Comparison of ENCODE assay signal across 16 cellular contexts in genomic region chr22:31271026-31271425, GRCh38. TPM values are rescaled to one million over a fixed set of nuclear protein-coding genes. Genes with fewer than 3 reads are reported as not detected.
DNase-seq lines count a peak whose midpoint lies in the region; ATAC-seq and TF ChIP-seq lines count a peak whose summit lies in the region.
"Had no signal": no experiment of that assay in that cellular context is flagged by ENCODE, and none has a peak within 500 bp of the region (broad histone marks: within the 10 kb centered on the region; RNA-seq: fewer than 3 reads in every experiment).

No MANE protein-coding gene starts in this region.

- BruUV-seq in Caco-2 (replicated peaks; lab: Mats Ljungman, UMichigan), result no TSS peak

- H3K4me3 ChIP-seq in Caco-2 (ENCODE audit: low read depth, low read length) (no peak overlapping the region), neutrophil (ENCODE audit: low read depth in 1 of 2, low read length in 1 of 2) (no peak overlapping the region)
- H3K4me3 ChIP-seq: prostate gland had no signal

- peaks cover 51% of the 10 kb centered on the region for H3K36me3 Mint-ChIP-seq in activated CD4-positive, alpha-beta T cell treated with anti-CD3 and anti-CD28 coated beads for 36 hours (ENCODE audit: low read depth)
- H3K36me3 Mint-ChIP-seq in Caco-2 (ENCODE audit: insufficient read depth, unreplicated experiment), result peaks cover 43% of the 10 kb centered on the region
- H3K36me3 Mint-ChIP-seq in effector memory CD8-positive, alpha-beta T cell (ENCODE audit: insufficient read depth), result peaks cover 28% of the 10 kb centered on the region

- H3K27me3 Mint-ChIP-seq in activated CD4-positive, alpha-beta T cell treated with anti-CD3 and anti-CD28 coated beads for 36 hours, result no peaks in the 10 kb centered on the region
- no peaks in the 10 kb centered on the region for H3K27me3 Mint-ChIP-seq in Caco-2 (ENCODE audit: insufficient read depth, unreplicated experiment)
- no peaks in the 10 kb centered on the region for H3K27me3 Mint-ChIP-seq in effector memory CD8-positive, alpha-beta T cell

- H3K36me3 ChIP-seq in Caco-2 (ENCODE audit: control insufficient read depth, insufficient read depth, low read length), result peaks cover 2% of the 10 kb centered on the region; the same call in 1 of the 2 replicates
- peaks cover 100% of the 10 kb centered on the region for H3K36me3 ChIP-seq in neutrophil

- H3K4me1 Mint-ChIP-seq in activated CD4-positive, alpha-beta T cell treated with anti-CD3 and anti-CD28 coated beads for 36 hours, result peaks cover 41% of the 10 kb centered on the region
- peaks cover 23% of the 10 kb centered on the region for H3K4me1 Mint-ChIP-seq in Caco-2 (ENCODE audit: low read depth, unreplicated experiment)
- peaks cover 0 to 3% of the 10 kb centered on the region in 2 donors for H3K4me1 Mint-ChIP-seq in effector memory CD8-positive, alpha-beta T cell (ENCODE audit: low read depth in 2 of 2)

- TF ChIP-seq CTCF in Caco-2 (IDR thresholded peaks at IDR 0.05; ENCODE audit: insufficient read depth in 1 of 2, low read depth in 1 of 2, low read length in 1 of 2, severe bottlenecking in 1 of 2, unreplicated experiment in 1 of 2) (no peak), neutrophil (IDR thresholded peaks at IDR 0.05) (no peak)

- no peak overlapping the region for H3K4me3 Mint-ChIP-seq in activated CD4-positive, alpha-beta T cell treated with anti-CD3 and anti-CD28 coated beads for 36 hours
- H3K4me3 Mint-ChIP-seq in Caco-2 (ENCODE audit: unreplicated experiment), result no peak overlapping the region
- H3K4me3 Mint-ChIP-seq in effector memory CD8-positive, alpha-beta T cell, result no peak overlapping the region

- peaks cover 30% of the 10 kb centered on the region for H3K4me1 ChIP-seq in Caco-2
- peaks cover 6 to 7% of the 10 kb centered on the region in 2 experiments for H3K4me1 ChIP-seq in neutrophil (ENCODE audit: control insufficient read depth in 1 of 2, insufficient read depth in 1 of 2, low read depth in 1 of 2, low read length in 1 of 2)
- H3K4me1 ChIP-seq: prostate gland had no signal

- CTCF ChIA-PET in activated CD4-positive, alpha-beta T cell treated with anti-CD3 and anti-CD28 coated beads for 36 hours (lab: Charles Lee), result interaction anchor here (0.6 to 4.2 kb wide), 15 partner anchors 15 to 163 kb away, joined by 3 to 24 read pairs (median 4); partner anchors contain the start of genes PIK3IP1 and SELENOM
- CTCF ChIA-PET in Caco-2 (lab: Charles Lee), result interaction anchor here (1.0 to 4.5 kb wide), 4 partner anchors 18 to 58 kb away, joined by 3 to 62 read pairs (median 4); partner anchors contain the start of genes LIMK2 and PIK3IP1

- H3K27ac ChIP-seq in neutrophil, result peak overlapping the region; percentile 66
- H3K27ac ChIP-seq: brain microvascular endothelial cell had no signal

- no peak for DNase-seq in activated CD4-positive, alpha-beta T cell treated with anti-CD3 and anti-CD28 coated beads for 36 hours
- DNase-seq in activated CD4-positive, alpha-beta T cell treated with anti-CD3 and anti-CD28 coated beads for 4 hours, result no peak
- DNase-seq in Caco-2 (no peak), dedifferentiated amniotic fluid mesenchymal stem cell (ENCODE audit: extremely low spot score) (no peak)
- DNase-seq in effector memory CD8-positive, alpha-beta T cell, result no peak
- DNase-seq: activated CD4-positive, alpha-beta T cell treated with anti-CD3 and anti-CD28 coated beads, Interleukin-2, amount 50 U/mL, for 4 hours; C1 segment of cervical spinal cord; MM.1S; NCI-H2029 treated with DMSO at 0.1 percent for 48 hours; NCI-H524 treated with DMSO at 0.1 percent for 48 hours; substantia nigra had no signal

- H3K27ac Mint-ChIP-seq in activated CD4-positive, alpha-beta T cell treated with anti-CD3 and anti-CD28 coated beads for 36 hours, result peak overlapping the region; percentile 33
- peak overlapping the region; percentile 33 for H3K27ac Mint-ChIP-seq in Caco-2 (ENCODE audit: unreplicated experiment)
- H3K27ac Mint-ChIP-seq in effector memory CD8-positive, alpha-beta T cell, result peak overlapping the region; percentile 44 to 85

- no peaks in the 10 kb centered on the region for H3K9me3 ChIP-seq in Caco-2
- no peaks in the 10 kb centered on the region for H3K9me3 ChIP-seq in neutrophil
- H3K9me3 ChIP-seq: prostate gland had no signal

- ATAC-seq in activated CD4-positive, alpha-beta T cell treated with anti-CD3 and anti-CD28 coated beads for 36 hours, result no peak
- ATAC-seq in effector memory CD8-positive, alpha-beta T cell (replicated peaks), result no peak
- ATAC-seq in GM19023 (IDR thresholded peaks at IDR 0.05; ENCODE audit: unreplicated experiment), result no peak
- no peak for ATAC-seq in HG02840 (IDR thresholded peaks at IDR 0.05; ENCODE audit: low FRiP score, unreplicated experiment)

- POLR2A ChIA-PET in activated CD4-positive, alpha-beta T cell treated with anti-CD3 and anti-CD28 coated beads for 36 hours (lab: Charles Lee), result interaction anchor here (1.1 kb wide), 2 partner anchors 21 to 64 kb away, joined by 3 to 4 read pairs; partner anchors contain the start of gene PIK3IP1
- POLR2A ChIA-PET in Caco-2 (lab: Charles Lee), result interaction anchor here (0.8 to 1.3 kb wide), 3 partner anchors 20 to 27 kb away, joined by 3 to 5 read pairs (median 3); no protein-coding TSS in a partner anchor

- intact Hi-C loops in activated CD4-positive, alpha-beta T cell treated with anti-CD3 and anti-CD28 coated beads for 36 hours (cut with DNase I, micrococcal nuclease), result no loop called here
- intact Hi-C loops in Caco-2 (cut with micrococcal nuclease; ENCODE audit: unreplicated experiment), result no loop called here

- H3K27me3 ChIP-seq in Caco-2 (replicated peaks; ENCODE audit: control insufficient read depth, insufficient read depth, low read length) (no peaks in the 10 kb centered on the region), neutrophil (no peaks in the 10 kb centered on the region)
- H3K27me3 ChIP-seq: brain microvascular endothelial cell had no signal

- H3K9me3 Mint-ChIP-seq in activated CD4-positive, alpha-beta T cell treated with anti-CD3 and anti-CD28 coated beads for 36 hours (ENCODE audit: low read depth), result no peaks in the 10 kb centered on the region
- H3K9me3 Mint-ChIP-seq in Caco-2 (ENCODE audit: unreplicated experiment), result no peaks in the 10 kb centered on the region
- H3K9me3 Mint-ChIP-seq in effector memory CD8-positive, alpha-beta T cell, result no peaks in the 10 kb centered on the region

RNA-seq across cellular contexts. Expression of gene PIK3IP1, which starts 21.3 kb away (rescaled TPM):
- 10 to 100 TPM; 14.2 to 15.1 TPM for total RNA-seq in activated CD4-positive, alpha-beta T cell treated with anti-CD3 and anti-CD28 coated beads for 36 hours
- total RNA-seq in Caco-2 (2022), result 0.68 and 0.72 TPM in 2 replicates

RNA-seq across cellular contexts. Expression of gene LIMK2, which starts 58.9 kb away (rescaled TPM):
- total RNA-seq in activated CD4-positive, alpha-beta T cell treated with anti-CD3 and anti-CD28 coated beads for 36 hours, result 10 to 100 TPM; 31.8 to 34.4 TPM
- 34.8 and 36.3 TPM in 2 replicates for total RNA-seq in Caco-2 (2022)
